Comparison of ENCODE assay signal across 20 cellular contexts in the genomic region with DNA sequence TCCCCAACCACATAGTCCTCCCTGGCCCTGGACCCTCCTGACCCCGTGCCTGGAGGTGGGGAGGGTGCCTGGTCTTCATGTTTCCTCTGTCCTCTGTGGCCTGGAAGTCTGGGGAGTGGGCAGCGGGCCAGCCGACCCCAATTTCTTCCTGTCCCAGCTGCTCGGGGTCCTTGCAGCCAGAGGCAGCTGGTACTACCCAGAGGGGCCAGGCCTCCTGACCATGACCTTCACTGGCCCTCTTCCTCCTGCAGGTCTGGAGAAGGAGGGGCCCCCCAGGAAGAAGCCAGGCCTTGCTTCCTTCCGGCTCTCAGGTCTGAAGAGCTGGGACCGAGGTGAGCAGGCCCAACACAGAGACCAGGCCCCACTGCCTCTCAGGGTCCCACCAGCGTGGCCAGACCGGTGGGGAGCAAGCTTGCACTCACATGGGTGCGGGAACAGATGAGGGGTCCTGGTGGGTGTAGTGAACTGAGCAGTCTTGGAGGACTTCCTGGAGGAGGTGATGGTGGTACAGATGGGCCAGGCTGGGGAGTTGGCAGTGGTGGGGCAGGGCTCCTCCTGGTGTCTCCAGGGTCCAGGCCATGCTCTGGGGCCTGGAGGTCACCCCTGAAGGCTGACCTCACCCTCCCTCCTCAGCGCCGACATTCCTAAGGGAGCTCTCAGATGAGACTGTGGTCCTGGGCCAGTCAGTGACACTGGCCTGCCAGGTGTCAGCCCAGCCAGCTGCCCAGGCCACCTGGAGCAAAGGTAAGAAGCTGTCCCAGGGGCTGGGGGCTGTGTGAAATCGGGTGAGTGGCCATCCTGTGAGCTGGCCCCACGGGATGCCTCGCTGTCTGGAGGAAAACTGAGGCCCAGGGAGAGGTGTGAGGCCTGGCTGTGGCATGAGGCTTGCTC. TPM values are rescaled to one million over a fixed set of nuclear protein-coding genes. Genes with fewer than 3 reads are reported as not detected.
DNase-seq lines count a peak whose midpoint lies in the region; ATAC-seq and TF ChIP-seq lines count a peak whose summit lies in the region.
"Had no signal": no experiment of that assay in that cellular context is flagged by ENCODE, and none has a peak within 500 bp of the region (broad histone marks: within the 10 kb centered on the region; RNA-seq: fewer than 3 reads in every experiment).

No MANE protein-coding gene starts in this region.

- DNase-seq in BE2C (peak; percentile 6), adrenal gland (peak in 6 of 7 donors; percentile 13 to 53 (median 27)), left ventricle myocardium inferior (peak; percentile 16), sigmoid colon (peak; percentile 65), natural killer cell (no peak), SHP77 treated with DMSO at 0.1 percent for 48 hours (lab: John Stamatoyannopoulos, UW) (no peak), T-helper 2 cell (no peak), HPDE6-E6E7 (ENCODE audit: extremely low spot score) (no peak)
- DNase-seq: activated CD4-positive, CD25-positive, alpha-beta regulatory T cell; activated CD8-positive, alpha-beta T cell treated with anti-CD3 and anti-CD28 coated beads, Interleukin-2, amount 10 ng/mL, durations not matched to agents 7 days and 5 days; cerebellar nuclear complex; foreskin keratinocyte; naive B cell; NCI-H187 treated with DMSO at 0.1 percent for 48 hours had no signal

- no peaks in the 10 kb centered on the region for H3K4me1 ChIP-seq in BE2C
- H3K4me1 ChIP-seq in adrenal gland (replicated peaks in 1 of 2), result peaks cover 16 to 25% of the 10 kb centered on the region in 2 donors
- peaks cover 73% of the 10 kb centered on the region for H3K4me1 ChIP-seq in left ventricle myocardium inferior
- peaks cover 0 to 23% (median 21%) of the 10 kb centered on the region in 4 donors for H3K4me1 ChIP-seq in sigmoid colon
- H3K4me1 ChIP-seq: foreskin keratinocyte, SJCRH30 had no signal

- H3K27me3 ChIP-seq in BE2C (0 out of 2 replicates have a peak, but pooled peaks cover 3% of the 10 kb centered on the region), adrenal gland (no peaks in the 10 kb centered on the region), left ventricle myocardium inferior (ENCODE audit: low read depth) (peaks cover 25% of the 10 kb centered on the region), sigmoid colon (peaks cover 0 to 10% (median 0%) of the 10 kb centered on the region in 3 donors)

- ATAC-seq in natural killer cell, result no peak
- ATAC-seq: activated CD8-positive, alpha-beta T cell treated with anti-CD3 and anti-CD28 coated beads, Interleukin-2, amount 10 ng/mL, durations not matched to agents 7 days and 5 days; activated T-helper 17 cell treated with anti-CD3 and anti-CD28 coated beads, Interleukin-2, amount 50 U/mL, for 72 hours; foreskin keratinocyte had no signal

- no peaks in the 10 kb centered on the region for H3K36me3 ChIP-seq in BE2C
- no peaks in the 10 kb centered on the region for H3K36me3 ChIP-seq in adrenal gland (replicated peaks in 1 of 2)
- peaks cover 30% of the 10 kb centered on the region for H3K36me3 ChIP-seq in left ventricle myocardium inferior
- no peaks in the 10 kb centered on the region for H3K36me3 ChIP-seq in sigmoid colon
- H3K36me3 ChIP-seq: SJCRH30 had no signal

- TF ChIP-seq CTCF in BE2C (IDR thresholded peaks at IDR 0.05; ENCODE audit: low read depth, low read length) (no peak), adrenal gland (IDR thresholded peaks at IDR 0.05) (no peak), left ventricle myocardium inferior (IDR thresholded peaks at IDR 0.05; ENCODE audit: borderline replicate concordance) (no peak), sigmoid colon (IDR thresholded peaks at IDR 0.05) (no peak), natural killer cell (IDR thresholded peaks at IDR 0.05) (no peak)

- H3K27ac ChIP-seq in adrenal gland (peak overlapping the region; percentile 62 to 99 (median 87)), left ventricle myocardium inferior (replicated peaks) (peak overlapping the region; percentile 95), sigmoid colon (peak overlapping the region; percentile 60 to 74 (median 67))
- H3K27ac ChIP-seq: foreskin keratinocyte, SJCRH30 had no signal

- peaks cover 0 to 10% of the 10 kb centered on the region in 2 donors for H3K27me3 Mint-ChIP-seq in natural killer cell (ENCODE audit: low read depth in 2 of 2)

- TF ChIP-seq POLR2A in adrenal gland (IDR thresholded peaks at IDR 0.05) (no peak), sigmoid colon (IDR thresholded peaks at IDR 0.05) (no peak)

- H3K4me3 Mint-ChIP-seq in natural killer cell, result no peak overlapping the region
- H3K4me3 Mint-ChIP-seq: activated CD8-positive, alpha-beta T cell treated with anti-CD3 and anti-CD28 coated beads, Interleukin-2, amount 10 ng/mL, durations not matched to agents 7 days and 5 days; activated T-helper 17 cell treated with anti-CD3 and anti-CD28 coated beads, Interleukin-2, amount 50 U/mL, for 72 hours; stimulated activated naive CD8-positive, alpha-beta T cell treated with anti-CD3 and anti-CD28 coated beads, Interleukin-15, Interleukin-2, amounts not matched to agents 100 ng/mL and 50 ng/mL, for 24 hours had no signal

- H3K4me1 Mint-ChIP-seq in natural killer cell, result peaks cover 3 to 4% of the 10 kb centered on the region in 2 donors
- H3K4me1 Mint-ChIP-seq: activated T-helper 17 cell treated with anti-CD3 and anti-CD28 coated beads, Interleukin-2, amount 50 U/mL, for 72 hours had no signal

- 73 to 81% (median 78%) methylated on average over 9 to 14 of the region's 14 CpGs for WGBS in adrenal gland, 4 donors
- WGBS in sigmoid colon, 2 donors, result 90 to 91% methylated on average over 14 of the region's 14 CpGs

- TF ChIP-seq EP300 in sigmoid colon (IDR thresholded peaks at IDR 0.05), result no peak

- no peaks in the 10 kb centered on the region for H3K36me3 Mint-ChIP-seq in natural killer cell
- H3K36me3 Mint-ChIP-seq: naive B cell had no signal

- intact Hi-C loops in adrenal gland (cut with DNase I) (no loop called here), left ventricle myocardium inferior (cut with micrococcal nuclease) (no loop called here), sigmoid colon (cut with DNase I) (no loop called here), natural killer cell (cut with micrococcal nuclease) (no loop called here)

- no peak overlapping the region for H3K4me3 ChIP-seq in BE2C (ENCODE audit: low read depth, low read length)
- H3K4me3 ChIP-seq in adrenal gland, result no peak overlapping the region
- peak overlapping the region; percentile 25 for H3K4me3 ChIP-seq in left ventricle myocardium inferior
- no peak overlapping the region for H3K4me3 ChIP-seq in sigmoid colon
- H3K4me3 ChIP-seq: lung, SJCRH30 had no signal

- H3K9me3 ChIP-seq in BE2C (no peaks in the 10 kb centered on the region), adrenal gland (replicated peaks in 1 of 3) (no peaks in the 10 kb centered on the region), left ventricle myocardium inferior (replicated peaks) (no peaks in the 10 kb centered on the region), sigmoid colon (no peaks in the 10 kb centered on the region)
- H3K9me3 ChIP-seq: Caco-2, SJCRH30 had no signal

- no peak overlapping the region for H3K27ac Mint-ChIP-seq in natural killer cell
- H3K27ac Mint-ChIP-seq: activated CD8-positive, alpha-beta T cell treated with anti-CD3 and anti-CD28 coated beads, Interleukin-2, amount 10 ng/mL, durations not matched to agents 7 days and 5 days; activated T-helper 17 cell treated with anti-CD3 and anti-CD28 coated beads, Interleukin-2, amount 50 U/mL, for 72 hours; naive B cell; stimulated activated naive CD8-positive, alpha-beta T cell treated with anti-CD3 and anti-CD28 coated beads, Interleukin-15, Interleukin-2, amounts not matched to agents 100 ng/mL and 50 ng/mL, for 24 hours had no signal

- H3K9me3 Mint-ChIP-seq in natural killer cell, result no peaks in the 10 kb centered on the region
- H3K9me3 Mint-ChIP-seq: activated T-helper 17 cell treated with anti-CD3 and anti-CD28 coated beads, Interleukin-2, amount 50 U/mL, for 72 hours; naive B cell; stimulated activated naive CD8-positive, alpha-beta T cell treated with anti-CD3 and anti-CD28 coated beads, Interleukin-15, Interleukin-2, amounts not matched to agents 100 ng/mL and 50 ng/mL, for 24 hours had no signal

RNA-seq across cellular contexts. Expression of a gene that starts 32.7 kb away (rescaled TPM):
- 76.0 TPM for polyA plus RNA-seq in BE2C (2012; ENCODE audit: insufficient read depth, insufficient read length, low read depth)
- 10 to 100 TPM; 12.1 to 26.7 (median 19.1) TPM for total RNA-seq in adrenal gland
- 10 to 100 TPM in 2 of 3 donors, 1 to 10 TPM in 1; 3.5 to 17.2 (median 12.8) TPM for polyA plus RNA-seq in adrenal gland
- total RNA-seq in left ventricle myocardium inferior, result 6.2 TPM
- 10 to 100 TPM; 11.8 to 19.6 (median 16.0) TPM for total RNA-seq in sigmoid colon
- polyA plus RNA-seq in sigmoid colon, result 10 to 100 TPM; 12.0 to 32.9 (median 14.3) TPM
- 10 to 100 TPM; 65.1 to 91.4 (median 83.2) TPM for total RNA-seq in natural killer cell

RNA-seq across cellular contexts. Expression of a gene that starts 42.7 kb away (rescaled TPM):
- polyA plus RNA-seq in BE2C (2012; ENCODE audit: insufficient read depth, insufficient read length, low read depth), result 2.7 TPM
- total RNA-seq in adrenal gland (1 to 10 TPM in 3 of 8 donors, under 1 TPM in 3, not detected in 2; 0.42 to 7.4 (median 1.2) TPM), left ventricle myocardium inferior (0.36 TPM), sigmoid colon (under 1 TPM in 1 of 4 donors, not detected in 3; 0.95 TPM), natural killer cell (10 to 100 TPM in 1 of 3 donors, 1 to 10 TPM in 2; 8.0 to 13.4 (median 8.4) TPM)
- polyA plus RNA-seq in adrenal gland (1 to 10 TPM in 1 of 3 donors, under 1 TPM in 1, not detected in 1; 0.74 to 1.8 TPM), sigmoid colon (under 1 TPM in 1 of 3 donors, not detected in 2; 0.44 TPM)
- total RNA-seq: NCI-H460, SJCRH30 had no signal

Comparison
In these comparisons a context has a peak if more than half of its experiments do, and no peak if none do; other contexts are left out.
1. DNase-seq: peak in BE2C (single experiment), adrenal gland (6 of 7), left ventricle myocardium inferior (single experiment) and sigmoid colon (single experiment); none in natural killer cell (single experiment), SHP77 treated with DMSO at 0.1 percent for 48 hours (single experiment), T-helper 2 cell (0 of 5) and HPDE6-E6E7 (single experiment).
2. Peak in every context shown above with its lines, with median percentiles within 50 percentile points of each other: H3K27ac ChIP-seq.